ENCODE assay signal across 8 cellular contexts in the genomic region with DNA sequence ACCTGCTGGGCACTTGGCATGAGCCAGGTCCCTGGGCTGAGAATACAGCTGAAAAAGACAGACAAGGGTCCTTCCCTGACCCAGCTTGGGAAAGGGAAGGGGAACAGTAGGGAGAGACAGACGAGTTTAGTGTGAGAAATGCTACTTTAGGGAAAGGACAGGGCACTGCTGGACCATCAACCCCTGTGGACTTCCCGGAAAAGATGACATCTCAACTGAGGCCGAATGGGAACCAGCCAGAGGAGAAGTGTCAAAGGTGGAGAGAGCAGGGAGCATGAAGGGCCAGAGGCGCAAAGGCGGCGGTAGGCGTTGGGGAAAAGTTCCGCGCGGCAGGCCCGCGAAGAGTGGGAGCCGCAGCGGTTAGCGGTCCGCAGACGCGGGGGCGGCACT. TPM values are rescaled to one million over a fixed set of nuclear protein-coding genes. Genes with fewer than 3 reads are reported as not detected.
DNase-seq lines count a peak whose midpoint lies in the region; ATAC-seq and TF ChIP-seq lines count a peak whose summit lies in the region.

No MANE protein-coding gene starts in this region.

- no TSS peak for BruUV-seq in HCT116 (replicated peaks; lab: Mats Ljungman, UMichigan)

- no peaks in the 10 kb centered on the region for H3K27me3 ChIP-seq in HCT116 (ENCODE audit: insufficient read depth, low read length)
- no peaks in the 10 kb centered on the region for H3K27me3 ChIP-seq in left lung
- H3K27me3 ChIP-seq in thyroid gland = no peaks in the 10 kb centered on the region

- no peaks in the 10 kb centered on the region for H3K9me2 ChIP-seq in HCT116 (ENCODE audit: insufficient read depth)

- POLR2A ChIA-PET in HCT116 (lab: Charles Lee) = no interaction called here

- H3K9ac ChIP-seq in HCT116 (ENCODE audit: low read length) = peak overlapping the region; percentile 76

- 0 to 1% methylated on average over 13 to 19 of the region's 19 CpGs for WGBS in thyroid gland, 2 donors

- no peaks in the 10 kb centered on the region for H3K9me3 Mint-ChIP-seq in activated naive CD4-positive, alpha-beta T cell treated with anti-CD3 and anti-CD28 coated beads, Interleukin-2, amount 50 U/mL, for 72 hours

- no peak for TF ChIP-seq POLR2A in HCT116 (IDR thresholded peaks at IDR 0.05; ENCODE audit: borderline replicate concordance, extremely low read depth, insufficient read depth, insufficient read length)
- no peak for TF ChIP-seq POLR2A in thyroid gland (IDR thresholded peaks at IDR 0.05)

- H3K27ac ChIP-seq in HCT116 (ENCODE audit: low read depth, low read length) = peak overlapping the region; percentile 65
- peak overlapping the region; percentile 65 to 83 for H3K27ac ChIP-seq in left lung
- peak overlapping the region in 2 of 3 donors; percentile 69 to 74 for H3K27ac ChIP-seq in thyroid gland

- H3K9me3 ChIP-seq in HCT116 (ENCODE audit: control insufficient read depth in 1 of 2, insufficient read depth in 1 of 2, low read depth in 1 of 2, low read length in 2 of 2) = no peaks in the 10 kb centered on the region
- no peaks in the 10 kb centered on the region for H3K9me3 ChIP-seq in left lung
- no peaks in the 10 kb centered on the region for H3K9me3 ChIP-seq in thyroid gland

- peak overlapping the region; percentile 90 to 97 for H3K27ac Mint-ChIP-seq in activated naive CD4-positive, alpha-beta T cell treated with anti-CD3 and anti-CD28 coated beads, Interleukin-2, amount 50 U/mL, for 72 hours

- H3K4me1 ChIP-seq in HCT116 (ENCODE audit: control insufficient read depth in 1 of 2, insufficient read depth in 2 of 2, low read length in 2 of 2) (peaks cover 13 to 22% of the 10 kb centered on the region in 2 experiments; a peak in 3 of 4 replicates), left lung (peaks cover 9 to 29% of the 10 kb centered on the region in 2 donors), thyroid gland (peaks cover 13 to 18% of the 10 kb centered on the region in 2 donors)

- TF ChIP-seq CTCF in HCT116 (IDR thresholded peaks at IDR 0.05 in 2 of 3, conservative IDR thresholded peaks at IDR 0.05 in 1 of 3; ENCODE audit: borderline replicate concordance in 1 of 3, insufficient read depth in 1 of 3, low read depth in 2 of 3, low read length in 2 of 3) (no peak), left lung (IDR thresholded peaks at IDR 0.05) (no peak), thyroid gland (IDR thresholded peaks at IDR 0.05) (no peak)

- peak overlapping the region; percentile 98 for H3K4me2 ChIP-seq in HCT116 (ENCODE audit: low read length)

- DNase-seq in AG08395 (ENCODE audit: low spot score) (peak; percentile 28), HCT116 (ENCODE audit: low read depth, low spot score) (no peak), left lung (no peak), thyroid gland (peak in 1 of 2 donors; percentile 47)
- peak in 1 of 2 donors; percentile 49 for DNase-seq in activated naive CD4-positive, alpha-beta T cell treated with anti-CD3 and anti-CD28 coated beads, Interleukin-2, amount 50 U/mL, for 72 hours (ENCODE audit: low spot score in 2 of 2)

- intact Hi-C loops in HCT116 (cut with micrococcal nuclease) (no loop called here), left lung (cut with DNase I) (no loop called here), thyroid gland (cut with DNase I) (no loop called here)

- no peak for TF ChIP-seq RAD21 in HCT116 (IDR thresholded peaks at IDR 0.05; ENCODE audit: low read depth)

- RAD21 ChIA-PET in HCT116 (lab: Charles Lee; ENCODE audit: low non-redundant PET in 1 of 2, low total read pairs in 2 of 2, uncharacterized antibody in 2 of 2, unreplicated experiment in 2 of 2) = no interaction called here

- H3K79me2 ChIP-seq in HCT116 (ENCODE audit: insufficient read depth, low read length) = peaks cover 24% of the 10 kb centered on the region

- H3K36me3 ChIP-seq in HCT116 (ENCODE audit: control insufficient read depth in 1 of 2, insufficient read depth in 2 of 2, low read length in 2 of 2) = peaks cover 11 to 21% of the 10 kb centered on the region in 2 experiments; a peak in 3 of 4 replicates
- H3K36me3 ChIP-seq in left lung = peaks cover 0 to 30% of the 10 kb centered on the region in 2 donors
- peaks cover 8 to 23% of the 10 kb centered on the region in 2 donors for H3K36me3 ChIP-seq in thyroid gland

- no peak overlapping the region for H2AFZ ChIP-seq in HCT116 (ENCODE audit: low read depth, low read length, poor library complexity, severe bottlenecking)

- no peaks in the 10 kb centered on the region for H4K20me1 ChIP-seq in HCT116 (ENCODE audit: insufficient read depth)

- no peak for ATAC-seq in HCT116
- no peak for ATAC-seq in activated naive CD4-positive, alpha-beta T cell treated with anti-CD3 and anti-CD28 coated beads, Interleukin-2, amount 50 U/mL, for 72 hours
- ATAC-seq in left lung = no peak
- ATAC-seq in HG02970 (IDR thresholded peaks at IDR 0.05; ENCODE audit: low FRiP score, unreplicated experiment) = no peak
- no peak for ATAC-seq in HG03135 (IDR thresholded peaks at IDR 0.05; ENCODE audit: unreplicated experiment)
- ATAC-seq in GM19328 (IDR thresholded peaks at IDR 0.05; ENCODE audit: unreplicated experiment) = no peak

- CTCF ChIA-PET in HCT116 (lab: Charles Lee) = no interaction called here

- peak overlapping the region; percentile 78 to 95 for H3K4me3 ChIP-seq in HCT116 (replicated peaks in 1 of 2; ENCODE audit: low read depth in 1 of 2, low read length in 2 of 2)
- peak overlapping the region; percentile 94 to 95 for H3K4me3 ChIP-seq in left lung
- peak overlapping the region; percentile 79 to 99 (median 80) for H3K4me3 ChIP-seq in thyroid gland (replicated peaks in 1 of 3)

- H3K36me3 Mint-ChIP-seq in activated naive CD4-positive, alpha-beta T cell treated with anti-CD3 and anti-CD28 coated beads, Interleukin-2, amount 50 U/mL, for 72 hours = peaks cover 6 to 7% of the 10 kb centered on the region in 2 donors

TF ChIP-seq in HCT116, 20 proteins besides CTCF, POLR2A, EP300 and RAD21:
- TF ChIP-seq CEBPB (IDR thresholded peaks at IDR 0.05; ENCODE audit: low read depth) (no peak), CBX3 (IDR thresholded peaks at IDR 0.05; ENCODE audit: low read depth) (no peak), POLR2AphosphoS5 (IDR thresholded peaks at IDR 0.05; ENCODE audit: low read depth, low read length) (no peak), FOSL1 (IDR thresholded peaks at IDR 0.05; ENCODE audit: low read depth) (no peak), ELF1 (IDR thresholded peaks at IDR 0.05; ENCODE audit: borderline replicate concordance, low read depth) (no peak), EGR1 (IDR thresholded peaks at IDR 0.05; ENCODE audit: low read depth) (no peak; the same call in 1 of the 2 replicates), ZFX (IDR thresholded peaks at IDR 0.05) (no peak)
- TF ChIP-seq, protein P1, sequence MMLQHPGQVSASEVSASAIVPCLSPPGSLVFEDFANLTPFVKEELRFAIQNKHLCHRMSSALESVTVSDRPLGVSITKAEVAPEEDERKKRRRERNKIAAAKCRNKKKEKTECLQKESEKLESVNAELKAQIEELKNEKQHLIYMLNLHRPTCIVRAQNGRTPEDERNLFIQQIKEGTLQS (IDR thresholded peaks at IDR 0.05) = no peak

RNA-seq across cellular contexts. Expression of gene TEX261, which starts 0.6 kb away (rescaled TPM):
- total RNA-seq in HCT116 (2021; ENCODE audit: unreplicated experiment) = 37.9 TPM
- polyA plus RNA-seq in HCT116 (2012) = 20.9 and 30.0 TPM in 2 replicates
- total RNA-seq in activated naive CD4-positive, alpha-beta T cell treated with anti-CD3 and anti-CD28 coated beads, Interleukin-2, amount 50 U/mL, for 72 hours = 10 to 100 TPM; 12.1 to 53.6 TPM
- total RNA-seq in left lung = 10 to 100 TPM; 63.8 to 72.3 TPM
- total RNA-seq in thyroid gland = 10 to 100 TPM; 37.9 to 67.7 (median 51.4) TPM

RNA-seq across cellular contexts. Expression of gene ANKRD53, which starts 15.6 kb away (rescaled TPM):
- not detected for total RNA-seq in HCT116 (2021; ENCODE audit: unreplicated experiment)
- 0.08 and 0.14 TPM in 2 replicates for polyA plus RNA-seq in HCT116 (2012)
- total RNA-seq in activated naive CD4-positive, alpha-beta T cell treated with anti-CD3 and anti-CD28 coated beads, Interleukin-2, amount 50 U/mL, for 72 hours = under 1 TPM in 1 of 2 donors, not detected in 1; 0.60 TPM
- total RNA-seq in left lung = under 1 TPM; 0.52 to 0.96 TPM
- total RNA-seq in thyroid gland = 1 to 10 TPM; 1.5 to 4.3 (median 2.7) TPM

RNA-seq across cellular contexts. Expression of gene ATP6V1B1, which starts 58.4 kb away (rescaled TPM):
- total RNA-seq in HCT116 (2021; ENCODE audit: unreplicated experiment) (0.74 TPM), left lung (under 1 TPM; 0.76 to 0.89 TPM), thyroid gland (not detected)
- 0.59 and 0.64 TPM in 2 replicates for polyA plus RNA-seq in HCT116 (2012)
- total RNA-seq in activated naive CD4-positive, alpha-beta T cell treated with anti-CD3 and anti-CD28 coated beads, Interleukin-2, amount 50 U/mL, for 72 hours = under 1 TPM in 1 of 2 donors, not detected in 1; 0.11 TPM
